19 cellular contexts compared by ENCODE assay signal in genomic region chr1:89149976-89150375, GRCh38. TPM values are rescaled to one million over a fixed set of nuclear protein-coding genes. Genes with fewer than 3 reads are reported as not detected.
A peak's percentile ranks its signal among the peaks of the same experiment; 100 is the strongest.
DNase-seq lines count a peak whose midpoint lies in the region; ATAC-seq and TF ChIP-seq lines count a peak whose summit lies in the region.
"Had no signal": no experiment of that assay in that cellular context is flagged by ENCODE, and none has a peak within 500 bp of the region (broad histone marks: within the 10 kb centered on the region; RNA-seq: fewer than 3 reads in every experiment).

No MANE protein-coding gene starts in this region.

- H3K27me3 Mint-ChIP-seq in neural progenitor cell (ENCODE audit: insufficient read depth, low read depth) = peaks cover 2% of the 10 kb centered on the region
- no peaks in the 10 kb centered on the region for H3K27me3 Mint-ChIP-seq in stimulated activated naive B cell treated with anti-CD40 and anti-IgM and Interleukin-4, amounts not matched to agents 10 μg/mL and 1 μg/mL and 100 μg/mL, for 72 hours

- no peak for DNase-seq in DND-41
- DNase-seq in neural progenitor cell (ENCODE audit: low spot score) = no peak
- no peak for DNase-seq in smooth muscle cell (lab: John Stamatoyannopoulos, UW; ENCODE audit: unreplicated experiment)
- no peak for DNase-seq in stimulated activated naive B cell treated with anti-CD40 and anti-IgM and Interleukin-4, amounts not matched to agents 10 μg/mL and 1 μg/mL and 100 μg/mL, for 72 hours
- DNase-seq: AML-193; CD4-positive, alpha-beta memory T cell; CD4-positive, CD25-positive, alpha-beta regulatory T cell; GDM1 had no signal

- H3K4me1 ChIP-seq in DND-41 (ENCODE audit: insufficient read depth, low read length) (peaks cover 15% of the 10 kb centered on the region), neural progenitor cell (no peaks in the 10 kb centered on the region), smooth muscle cell (ENCODE audit: low read depth) (no peaks in the 10 kb centered on the region)
- H3K4me1 ChIP-seq: A549, BE2C, Caco-2 had no signal

- H4K20me1 ChIP-seq in DND-41 (ENCODE audit: insufficient read depth, low read length) = no peaks in the 10 kb centered on the region
- H4K20me1 ChIP-seq in neural progenitor cell (ENCODE audit: low read depth) = no peaks in the 10 kb centered on the region
- no peaks in the 10 kb centered on the region for H4K20me1 ChIP-seq in smooth muscle cell (ENCODE audit: low read depth)
- H4K20me1 ChIP-seq: BLaER1 had no signal

- no peaks in the 10 kb centered on the region for H3K9me3 Mint-ChIP-seq in neural progenitor cell
- no peaks in the 10 kb centered on the region for H3K9me3 Mint-ChIP-seq in stimulated activated naive B cell treated with anti-CD40 and anti-IgM and Interleukin-4, amounts not matched to agents 10 μg/mL and 1 μg/mL and 100 μg/mL, for 72 hours
- H3K9me3 Mint-ChIP-seq: CD14-positive monocyte had no signal

- peak overlapping the region; percentile 10; the same call in 1 of the 2 replicates for H3K4me2 ChIP-seq in DND-41 (ENCODE audit: insufficient read depth, low read length)
- H3K4me2 ChIP-seq in neural progenitor cell = no peak overlapping the region
- H3K4me2 ChIP-seq in smooth muscle cell = no peak overlapping the region
- H3K4me2 ChIP-seq: A549, BLaER1 had no signal

- H3K9me3 ChIP-seq in DND-41 (ENCODE audit: insufficient read depth, low read length, severe bottlenecking) = no peaks in the 10 kb centered on the region
- H3K9me3 ChIP-seq in neural progenitor cell (ENCODE audit: low read depth) = no peaks in the 10 kb centered on the region
- no peaks in the 10 kb centered on the region for H3K9me3 ChIP-seq in smooth muscle cell (replicated peaks; ENCODE audit: low read depth)
- H3K9me3 ChIP-seq: A549, BE2C, BLaER1, Caco-2 had no signal

- ATAC-seq in DND-41 (ENCODE audit: insufficient read depth, low read depth) = peak; percentile 50; the same call in 1 of the 3 replicates
- no peak for ATAC-seq in stimulated activated naive B cell treated with anti-CD40 and anti-IgM and Interleukin-4, amounts not matched to agents 10 μg/mL and 1 μg/mL and 100 μg/mL, for 72 hours (replicated peaks)
- ATAC-seq in HG03432 (IDR thresholded peaks at IDR 0.05; ENCODE audit: unreplicated experiment) = no peak

- no peak overlapping the region for H3K4me3 Mint-ChIP-seq in neural progenitor cell
- H3K4me3 Mint-ChIP-seq in stimulated activated naive B cell treated with anti-CD40 and anti-IgM and Interleukin-4, amounts not matched to agents 10 μg/mL and 1 μg/mL and 100 μg/mL, for 72 hours = no peak overlapping the region
- H3K4me3 Mint-ChIP-seq: CD14-positive monocyte; CD4-positive, alpha-beta memory T cell; CD4-positive, CD25-positive, alpha-beta regulatory T cell had no signal

- H3K36me3 Mint-ChIP-seq in neural progenitor cell = no peaks in the 10 kb centered on the region
- no peaks in the 10 kb centered on the region for H3K36me3 Mint-ChIP-seq in stimulated activated naive B cell treated with anti-CD40 and anti-IgM and Interleukin-4, amounts not matched to agents 10 μg/mL and 1 μg/mL and 100 μg/mL, for 72 hours
- H3K36me3 Mint-ChIP-seq: CD14-positive monocyte; CD4-positive, CD25-positive, alpha-beta regulatory T cell had no signal

- no peaks in the 10 kb centered on the region for H3F3A ChIP-seq in neural progenitor cell (ENCODE audit: low read depth)
- no peaks in the 10 kb centered on the region for H3F3A ChIP-seq in smooth muscle cell (ENCODE audit: low read depth)

- peak overlapping the region; percentile 21; the same call in 1 of the 2 replicates for H2AFZ ChIP-seq in DND-41 (ENCODE audit: low read depth, low read length)
- H2AFZ ChIP-seq in neural progenitor cell (replicated peaks) = peak overlapping the region; percentile 30
- H2AFZ ChIP-seq in smooth muscle cell (ENCODE audit: low read depth) = peak overlapping the region; percentile 35

- H3K79me2 ChIP-seq in DND-41 (ENCODE audit: insufficient read depth, low read length) (no peaks in the 10 kb centered on the region), neural progenitor cell (ENCODE audit: low read depth) (no peaks in the 10 kb centered on the region), smooth muscle cell (ENCODE audit: low read depth) (no peaks in the 10 kb centered on the region)

- H3K4me1 Mint-ChIP-seq in neural progenitor cell = no peaks in the 10 kb centered on the region
- no peaks in the 10 kb centered on the region for H3K4me1 Mint-ChIP-seq in stimulated activated naive B cell treated with anti-CD40 and anti-IgM and Interleukin-4, amounts not matched to agents 10 μg/mL and 1 μg/mL and 100 μg/mL, for 72 hours

- TF ChIP-seq CTCF in DND-41 (IDR thresholded peaks at IDR 0.05; ENCODE audit: borderline replicate concordance, extremely low read depth, low read length, poor library complexity, severe bottlenecking) (no peak), neural progenitor cell (IDR thresholded peaks at IDR 0.05) (no peak), smooth muscle cell (IDR thresholded peaks at IDR 0.05; ENCODE audit: borderline replicate concordance, insufficient read depth, poor library complexity, severe bottlenecking) (no peak)

- no peak overlapping the region for H3K27ac Mint-ChIP-seq in neural progenitor cell
- H3K27ac Mint-ChIP-seq in stimulated activated naive B cell treated with anti-CD40 and anti-IgM and Interleukin-4, amounts not matched to agents 10 μg/mL and 1 μg/mL and 100 μg/mL, for 72 hours = no peak overlapping the region
- H3K27ac Mint-ChIP-seq: CD4-positive, CD25-positive, alpha-beta regulatory T cell had no signal

- no peaks in the 10 kb centered on the region for H3K27me3 ChIP-seq in DND-41 (ENCODE audit: insufficient read depth, low read length, poor library complexity)
- H3K27me3 ChIP-seq in neural progenitor cell = no peaks in the 10 kb centered on the region
- no peaks in the 10 kb centered on the region for H3K27me3 ChIP-seq in smooth muscle cell (ENCODE audit: low read depth)
- H3K27me3 ChIP-seq: BE2C, BLaER1 had no signal

- H3K36me3 ChIP-seq in DND-41 (ENCODE audit: insufficient read depth, low read length) (no peaks in the 10 kb centered on the region), neural progenitor cell (no peaks in the 10 kb centered on the region), smooth muscle cell (ENCODE audit: low read depth) (no peaks in the 10 kb centered on the region)
- H3K36me3 ChIP-seq: BE2C, BLaER1 had no signal

- no peak overlapping the region for H3K4me3 ChIP-seq in DND-41 (ENCODE audit: low read depth in 1 of 2, low read length in 2 of 2)
- no peak overlapping the region for H3K4me3 ChIP-seq in neural progenitor cell
- H3K4me3 ChIP-seq in smooth muscle cell = no peak overlapping the region
- H3K4me3 ChIP-seq: A549, BLaER1, GM12878 had no signal

- 32% methylated on average over 3 of the region's 3 CpGs for whole genome bisulfite sequencing in smooth muscle cell (ENCODE audit: low lambda C conversion rate)

- peak overlapping the region; percentile 4; the same call in 1 of the 2 replicates for H3K27ac ChIP-seq in DND-41 (ENCODE audit: low read length)
- no peak overlapping the region for H3K27ac ChIP-seq in neural progenitor cell
- no peak overlapping the region for H3K27ac ChIP-seq in smooth muscle cell (ENCODE audit: low read depth)
- H3K27ac ChIP-seq: 22Rv1, A549, BLaER1 had no signal

- H3K9ac ChIP-seq in DND-41 (ENCODE audit: low read depth, low read length) = no peak overlapping the region
- no peak overlapping the region for H3K9ac ChIP-seq in neural progenitor cell
- no peak overlapping the region for H3K9ac ChIP-seq in smooth muscle cell (ENCODE audit: low read depth)
- H3K9ac ChIP-seq: BLaER1 had no signal

RNA-seq across cellular contexts. Expression of gene GBP2, which starts 24.1 kb away (rescaled TPM):
- total RNA-seq in neural progenitor cell (ENCODE audit: low replicate concordance) (not detected in 2 replicates), smooth muscle cell (2.1 and 3.1 TPM in 2 replicates)
- polyA plus RNA-seq in smooth muscle cell = 2.1 and 3.9 TPM in 2 replicates
- total RNA-seq: G401 had no signal

RNA-seq across cellular contexts. Expression of gene GBP7, which starts 25.8 kb away (rescaled TPM):
- not detected in 2 replicates for total RNA-seq in neural progenitor cell (ENCODE audit: low replicate concordance)
- not detected in 2 replicates for total RNA-seq in smooth muscle cell
- not detected in 2 replicates for polyA plus RNA-seq in smooth muscle cell
- total RNA-seq: A172, Caco-2, Daoy, G401, GM12878 had no signal
- polyA plus RNA-seq: A549; CD14-positive monocyte; CD4-positive, alpha-beta memory T cell; GM12878 had no signal

RNA-seq across cellular contexts. Expression of gene GBP4, which starts 48.8 kb away (rescaled TPM):
- total RNA-seq in neural progenitor cell (ENCODE audit: low replicate concordance) (not detected in 2 replicates), smooth muscle cell (0.31 and 2.5 TPM in 2 replicates)
- 0.11 and 1.5 TPM in 2 replicates for polyA plus RNA-seq in smooth muscle cell
- total RNA-seq: Caco-2, G401 had no signal
- polyA plus RNA-seq: A549 had no signal
